Comparison of ENCODE assay signal across 9 cellular contexts in the genomic region with DNA sequence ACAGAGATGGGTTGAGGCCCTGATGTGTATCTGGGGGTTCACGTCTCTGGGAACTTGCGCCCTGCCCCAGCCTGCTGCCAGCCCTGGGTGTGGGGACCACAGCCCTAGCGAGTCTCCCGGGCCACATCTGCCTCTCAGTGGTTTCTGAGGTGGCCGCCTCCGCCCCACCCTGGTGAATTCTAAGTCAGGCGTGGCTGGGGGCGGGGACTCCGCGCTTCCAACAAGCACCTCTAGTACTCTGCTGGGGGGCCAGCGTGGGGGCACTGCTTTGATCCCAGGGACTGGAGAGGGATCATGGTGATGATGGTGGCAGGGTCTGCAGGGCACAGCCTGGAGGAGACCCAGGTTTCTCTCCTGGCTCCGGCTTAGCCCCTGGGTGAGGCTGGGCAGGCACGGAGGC. TPM values are rescaled to one million over a fixed set of nuclear protein-coding genes. Genes with fewer than 3 reads are reported as not detected.
DNase-seq lines count a peak whose midpoint lies in the region; ATAC-seq, FAIRE-seq and TF ChIP-seq lines count a peak whose summit lies in the region.
"Had no signal": no experiment of that assay in that cellular context is flagged by ENCODE, and none has a peak within 500 bp of the region (broad histone marks: within the 10 kb centered on the region; RNA-seq: fewer than 3 reads in every experiment).

No MANE protein-coding gene starts in this region.

- DNase-seq in activated T-cell treated with anti-CD3 and anti-CD28 coated beads for 24 hours (ENCODE audit: low read depth) (peak; percentile 39), activated T-cell treated with anti-CD3 and anti-CD28 coated beads for 4 hours (no peak), kidney (peak; percentile 81), tibial artery (peak; percentile 63 to 85), anterior cingulate cortex (lab: John Stamatoyannopoulos, UW) (no peak)
- DNase-seq in activated CD8-positive, alpha-beta memory T cell treated with anti-CD3 and anti-CD28 coated beads for 4 hours (ENCODE audit: low read depth in 2 of 2), result peak; percentile 40 to 41

- TF ChIP-seq CTCF in kidney (IDR thresholded peaks at IDR 0.05; ENCODE audit: borderline replicate concordance, extremely low read depth, insufficient read depth), result no peak
- no peak for TF ChIP-seq CTCF in tibial artery (IDR thresholded peaks at IDR 0.05)

- H3K9ac ChIP-seq in kidney (ENCODE audit: low read length in 2 of 2), result peak overlapping the region; percentile 69 to 84

- H3K36me3 ChIP-seq in kidney (ENCODE audit: control insufficient read depth in 1 of 2, insufficient read depth in 2 of 2, low read length in 2 of 2) (no peaks in the 10 kb centered on the region), tibial artery (no peaks in the 10 kb centered on the region)

- no peaks in the 10 kb centered on the region for H3K27me3 ChIP-seq in tibial artery

- intact Hi-C loops in kidney (cut with DNase I), result no loop called here
- intact Hi-C loops in tibial artery (cut with DNase I; ENCODE audit: low total_unique reads), result no loop called here

- H3K27ac ChIP-seq in kidney (ENCODE audit: low read depth in 2 of 2, low read length in 2 of 2) (peak overlapping the region; percentile 90 to 93), tibial artery (peak overlapping the region; percentile 93 to 99)
- H3K27ac ChIP-seq: C4-2B had no signal

- H3K9me3 ChIP-seq in kidney (ENCODE audit: control insufficient read depth in 1 of 2, low read length in 2 of 2) (no peaks in the 10 kb centered on the region), tibial artery (no peaks in the 10 kb centered on the region)

- ATAC-seq in GM21515 (IDR thresholded peaks at IDR 0.05; ENCODE audit: unreplicated experiment), result no peak
- ATAC-seq in HG02571 (IDR thresholded peaks at IDR 0.05; ENCODE audit: unreplicated experiment), result no peak

- H3K4me1 ChIP-seq in kidney (ENCODE audit: control insufficient read depth in 1 of 2, insufficient read depth in 1 of 2, low read depth in 1 of 2, low read length in 2 of 2) (peaks cover 56 to 73% of the 10 kb centered on the region in 2 donors), tibial artery (peaks cover 0 to 85% (median 78%) of the 10 kb centered on the region in 4 donors)

- H3K4me3 ChIP-seq in kidney (ENCODE audit: low read length in 2 of 2) (peak overlapping the region; percentile 12 to 82), tibial artery (peak overlapping the region; percentile 28 to 38)

- no peak for FAIRE-seq in kidney (lab: Jason Lieb, UNC)

RNA-seq across cellular contexts. Expression of gene GLIS2, which starts 3.6 kb away (rescaled TPM):
- total RNA-seq in kidney, result 68.7 TPM
- polyA plus RNA-seq in kidney (ENCODE audit: insufficient read depth, low read depth, low replicate concordance), result 35.6 TPM

RNA-seq across cellular contexts. Expression of gene PAM16, which starts 31.7 kb away (rescaled TPM):
- 29.4 TPM for total RNA-seq in kidney
- 61.1 TPM for polyA plus RNA-seq in kidney (ENCODE audit: insufficient read depth, low read depth, low replicate concordance)

RNA-seq across cellular contexts. Expression of gene TFAP4, which starts 46.6 kb away (rescaled TPM):
- 11.9 TPM for total RNA-seq in kidney
- polyA plus RNA-seq in kidney (ENCODE audit: insufficient read depth, low read depth, low replicate concordance), result 3.2 TPM

RNA-seq across cellular contexts. Expression of gene VASN, which starts 52.2 kb away (rescaled TPM):
- total RNA-seq in kidney, result 82.7 TPM
- polyA plus RNA-seq in kidney (ENCODE audit: insufficient read depth, low read depth, low replicate concordance), result 75.7 TPM

Comparison
In these comparisons a context has a peak if more than half of its experiments do, and no peak if none do; other contexts are left out.
1. DNase-seq: peak in activated T-cell treated with anti-CD3 and anti-CD28 coated beads for 24 hours (single experiment), activated CD8-positive, alpha-beta memory T cell treated with anti-CD3 and anti-CD28 coated beads for 4 hours (2 of 2), kidney (single experiment) and tibial artery (2 of 2); none in activated T-cell treated with anti-CD3 and anti-CD28 coated beads for 4 hours (single experiment) and anterior cingulate cortex (0 of 58).